10 cellular contexts compared by ENCODE assay signal in genomic region chr7:27242580-27243339, GRCh38. TPM values are rescaled to one million over a fixed set of nuclear protein-coding genes. Genes with fewer than 3 reads are reported as not detected.
A peak's percentile ranks its signal among the peaks of the same experiment; 100 is the strongest.
DNase-seq lines count a peak whose midpoint lies in the region; ATAC-seq and TF ChIP-seq lines count a peak whose summit lies in the region.
"Had no signal": no experiment of that assay in that cellular context is flagged by ENCODE, and none has a peak within 500 bp of the region (broad histone marks: within the 10 kb centered on the region; RNA-seq: fewer than 3 reads in every experiment).

TSS of gene EVX1 (plus strand) at chr7:27242802. CDS start at chr7:27243031, 229 bp downstream.

- H3K4me3 Mint-ChIP-seq in activated naive CD8-positive, alpha-beta T cell treated with anti-CD3 and anti-CD28 coated beads for 36 hours: peak within 1 kb of the TSS; percentile 41
- H3K4me3 Mint-ChIP-seq in osteocyte (ENCODE audit: unreplicated experiment): peak within 1 kb of the TSS; percentile 50

- 3% methylated on average over 59 to 62 of the region's 62 CpGs for WGBS in aorta, 2 donors

- peaks cover 95% of the 10 kb centered on the region for H3K27me3 Mint-ChIP-seq in activated naive CD8-positive, alpha-beta T cell treated with anti-CD3 and anti-CD28 coated beads for 36 hours
- H3K27me3 Mint-ChIP-seq in osteocyte (ENCODE audit: unreplicated experiment): peaks cover 90% of the 10 kb centered on the region

- intact Hi-C loops in aorta (cut with DNase I): no loop called here

- no peaks in the 10 kb centered on the region for H3K36me3 Mint-ChIP-seq in activated naive CD8-positive, alpha-beta T cell treated with anti-CD3 and anti-CD28 coated beads for 36 hours
- peaks cover 4% of the 10 kb centered on the region for H3K36me3 Mint-ChIP-seq in osteocyte (ENCODE audit: unreplicated experiment)

- no peaks in the 10 kb centered on the region for H3K9me3 Mint-ChIP-seq in activated naive CD8-positive, alpha-beta T cell treated with anti-CD3 and anti-CD28 coated beads for 36 hours
- no peaks in the 10 kb centered on the region for H3K9me3 Mint-ChIP-seq in osteocyte (ENCODE audit: unreplicated experiment)

- no peak within 1 kb of the TSS for H3K27ac ChIP-seq in aorta (ENCODE audit: low read depth in 1 of 2, low read length in 2 of 2)

- DNase-seq in DMS53 treated with DMSO at 0.1 percent for 48 hours (lab: John Stamatoyannopoulos, UW; ENCODE audit: unreplicated experiment): peak; percentile 93
- DNase-seq in NCI-H1694 treated with DMSO at 0.1 percent for 48 hours (lab: John Stamatoyannopoulos, UW): peak; percentile 20
- DNase-seq in activated naive CD8-positive, alpha-beta T cell treated with anti-CD3 and anti-CD28 coated beads for 36 hours: peak; percentile 56
- no peak for DNase-seq in osteocyte (ENCODE audit: extremely low spot score, unreplicated experiment)
- DNase-seq in globus pallidus (ENCODE audit: low spot score): no peak
- no peak for DNase-seq in aorta
- DNase-seq: head of caudate nucleus had no signal

- no peaks in the 10 kb centered on the region for H3K9me3 ChIP-seq in aorta (ENCODE audit: control insufficient read depth, low read length)

- no peaks in the 10 kb centered on the region for H3K36me3 ChIP-seq in aorta (ENCODE audit: control insufficient read depth in 1 of 2, insufficient read depth in 2 of 2, low read length in 1 of 2)

- no peak within 1 kb of the TSS for H3K27ac Mint-ChIP-seq in activated naive CD8-positive, alpha-beta T cell treated with anti-CD3 and anti-CD28 coated beads for 36 hours
- no peak within 1 kb of the TSS for H3K27ac Mint-ChIP-seq in osteocyte (ENCODE audit: unreplicated experiment)

- no peak within 1 kb of the TSS for H3K4me3 ChIP-seq in aorta (ENCODE audit: low read length in 2 of 2)

- no peak for TF ChIP-seq CTCF in osteocyte (IDR thresholded peaks at IDR 0.05)

- ATAC-seq in aorta (ENCODE audit: low FRiP score) (no peak), HG03342 (IDR thresholded peaks at IDR 0.05; ENCODE audit: unreplicated experiment) (no peak), GM18519 (IDR thresholded peaks at IDR 0.05; ENCODE audit: low FRiP score, unreplicated experiment) (no peak)

- H3K4me1 ChIP-seq in aorta (ENCODE audit: control insufficient read depth in 1 of 2, insufficient read depth in 2 of 2, low read length in 2 of 2): peaks cover 0 to 2% of the 10 kb centered on the region in 2 donors

- H3K4me1 Mint-ChIP-seq in activated naive CD8-positive, alpha-beta T cell treated with anti-CD3 and anti-CD28 coated beads for 36 hours: peaks cover 18% of the 10 kb centered on the region
- H3K4me1 Mint-ChIP-seq in osteocyte (ENCODE audit: unreplicated experiment): peaks cover 24% of the 10 kb centered on the region

- peaks cover 0 to 2% of the 10 kb centered on the region in 2 donors for H3K27me3 ChIP-seq in aorta (ENCODE audit: control insufficient read depth in 1 of 2, insufficient read depth in 2 of 2, low read length in 1 of 2)

RNA-seq across cellular contexts. Expression of gene EVX1, which starts in this region (rescaled TPM):
- not detected for total RNA-seq in activated naive CD8-positive, alpha-beta T cell treated with anti-CD3 and anti-CD28 coated beads for 36 hours
- not detected in 2 replicates for total RNA-seq in osteocyte
- not detected for total RNA-seq in aorta
- polyA plus RNA-seq in aorta: not detected
- total RNA-seq: T-helper 2 cell treated with Interferon-gamma antibody and Interleukin-4, amounts not matched to agents 100 ng/mL and 5 ng/mL, for 36 hours had no signal

Comparison
In these comparisons a context has a peak if more than half of its experiments do, and no peak if none do; other contexts are left out.
1. Peak in DNase-seq in activated naive CD8-positive, alpha-beta T cell treated with anti-CD3 and anti-CD28 coated beads for 36 hours; RNA of the gene not detected or under 1 TPM.
2. DNase-seq: peak in DMS53 treated with DMSO at 0.1 percent for 48 hours (single experiment) and NCI-H1694 treated with DMSO at 0.1 percent for 48 hours (single experiment); none in osteocyte (single experiment), globus pallidus (single experiment) and aorta (0 of 2).